6 cellular contexts compared by ENCODE assay signal in genomic region chr22:50581950-50582561, GRCh38. TPM values are rescaled to one million over a fixed set of nuclear protein-coding genes. Genes with fewer than 3 reads are reported as not detected.
DNase-seq lines count a peak whose midpoint lies in the region; ATAC-seq and TF ChIP-seq lines count a peak whose summit lies in the region.

No MANE protein-coding gene starts in this region.

- peaks cover 11% of the 10 kb centered on the region for H3K36me3 Mint-ChIP-seq in endothelial cell (ENCODE audit: low read depth, unreplicated experiment)

- H3K9me3 Mint-ChIP-seq in endothelial cell (ENCODE audit: unreplicated experiment): no peaks in the 10 kb centered on the region

- H3K27ac Mint-ChIP-seq in endothelial cell (ENCODE audit: unreplicated experiment): no peak overlapping the region

- DNase-seq in endothelial cell (ENCODE audit: low spot score): no peak
- DNase-seq in GM10248 (ENCODE audit: extremely low spot score): no peak

- H3K4me1 Mint-ChIP-seq in endothelial cell (ENCODE audit: unreplicated experiment): peaks cover 7% of the 10 kb centered on the region

- POLR2A ChIA-PET in GM10248 (lab: Yijun Ruan, JAX): no interaction called here

- CTCF ChIA-PET in GM10248 (lab: Yijun Ruan, JAX): interaction anchor here (1.3 to 2.4 kb wide), 4 partner anchors 19 to 109 kb away, joined by 3 to 17 read pairs (median 4); partner anchors contain the start of gene SYCE3

- H3K4me3 Mint-ChIP-seq in endothelial cell (ENCODE audit: unreplicated experiment): peak overlapping the region; percentile 91

- H3K27ac ChIP-seq in skin epidermis: peak overlapping the region; percentile 86 to 99 (median 98)

- peak; percentile 31 for ATAC-seq in GM19455 (IDR thresholded peaks at IDR 0.05; ENCODE audit: unreplicated experiment)
- no peak for ATAC-seq in HG02623 (IDR thresholded peaks at IDR 0.05; ENCODE audit: unreplicated experiment)

- no peak for TF ChIP-seq CTCF in endothelial cell (IDR thresholded peaks at IDR 0.05; ENCODE audit: unreplicated experiment)
- TF ChIP-seq CTCF in GM10248 (IDR thresholded peaks at IDR 0.05; ENCODE audit: control extremely low read depth, extremely low read depth, low read depth, missing control alignments): no peak

- H3K27me3 Mint-ChIP-seq in endothelial cell (ENCODE audit: unreplicated experiment): peaks cover 8% of the 10 kb centered on the region

- peak overlapping the region; percentile 64 to 93 (median 76) for H3K4me3 ChIP-seq in skin epidermis

TF ChIP-seq in PFSK-1, 5 proteins besides CTCF, POLR2A, EP300 and RAD21:
- no peak for TF ChIP-seq REST (IDR thresholded peaks at IDR 0.05; ENCODE audit: insufficient read depth in 1 of 2, low read depth in 2 of 2, low read length in 2 of 2)
- peak; percentile 4 for TF ChIP-seq FOXP2 (optimal IDR thresholded peaks at IDR 0.05; ENCODE audit: borderline replicate concordance, extremely low read depth, extremely low read length, insufficient read depth)

RNA-seq across cellular contexts. Expression of gene CHKB, which starts 0.6 kb away (rescaled TPM):
- polyA plus RNA-seq in PFSK-1 (2012; ENCODE audit: insufficient read length, low read depth): 29.2 TPM
- 94.6 TPM for total RNA-seq in endothelial cell (ENCODE audit: unreplicated experiment)

RNA-seq across cellular contexts. Expression of gene CPT1B, which starts 3.8 kb away (rescaled TPM):
- 41.7 TPM for polyA plus RNA-seq in PFSK-1 (2012; ENCODE audit: insufficient read length, low read depth)
- total RNA-seq in endothelial cell (ENCODE audit: unreplicated experiment): 89.0 TPM

RNA-seq across cellular contexts. Expression of gene MAPK8IP2, which starts 18.5 kb away (rescaled TPM):
- polyA plus RNA-seq in PFSK-1 (2012; ENCODE audit: insufficient read length, low read depth): 4.0 TPM
- total RNA-seq in endothelial cell (ENCODE audit: unreplicated experiment): 0.69 TPM

RNA-seq across cellular contexts. Expression of gene SYCE3, which starts 19.3 kb away (rescaled TPM):
- not detected for polyA plus RNA-seq in PFSK-1 (2012; ENCODE audit: insufficient read length, low read depth)
- total RNA-seq in endothelial cell (ENCODE audit: unreplicated experiment): not detected

RNA-seq across cellular contexts. Expression of gene KLHDC7B, which starts 36.4 kb away (rescaled TPM):
- 17.9 TPM for polyA plus RNA-seq in PFSK-1 (2012; ENCODE audit: insufficient read length, low read depth)
- not detected for total RNA-seq in endothelial cell (ENCODE audit: unreplicated experiment)
